15 cellular contexts compared by ENCODE assay signal in genomic region chr22:41856484-41856883, GRCh38. TPM values are rescaled to one million over a fixed set of nuclear protein-coding genes. Genes with fewer than 3 reads are reported as not detected.
DNase-seq lines count a peak whose midpoint lies in the region; ATAC-seq and TF ChIP-seq lines count a peak whose summit lies in the region.
"Had no signal": no experiment of that assay in that cellular context is flagged by ENCODE, and none has a peak within 500 bp of the region (broad histone marks: within the 10 kb centered on the region; RNA-seq: fewer than 3 reads in every experiment).

No MANE protein-coding gene starts in this region.

- no peaks in the 10 kb centered on the region for H3K27me3 ChIP-seq in endodermal cell (ENCODE audit: control insufficient read depth, insufficient read depth, low read length, poor library complexity, severe bottlenecking)

- no peak overlapping the region for H3K4me3 ChIP-seq in OCI-LY7 (ENCODE audit: low read depth, low read length, poor library complexity, severe bottlenecking)
- no peak overlapping the region for H3K4me3 ChIP-seq in endodermal cell (ENCODE audit: low read length)

- peaks cover 100% of the 10 kb centered on the region for H3K79me2 ChIP-seq in OCI-LY7 (ENCODE audit: insufficient read depth, low read depth, low read length)

- H3K9me2 ChIP-seq in OCI-LY7 (ENCODE audit: insufficient read depth, low read length) = no peaks in the 10 kb centered on the region

- DNase-seq in Calu3 = no peak
- no peak for DNase-seq in OCI-LY7 (ENCODE audit: low spot score)
- no peak for DNase-seq in endodermal cell
- no peak for DNase-seq in nephron progenitor cell
- DNase-seq in OCI-M2 (lab: John Stamatoyannopoulos, UW; ENCODE audit: unreplicated experiment) = no peak
- DNase-seq in NOMO-1 treated with dmso at 0.1 percent for 144 hours (lab: John Stamatoyannopoulos, UW; ENCODE audit: unreplicated experiment) = no peak
- DNase-seq: activated effector memory CD4-positive, alpha-beta T cell treated with Interleukin-2 at 50 U/mL for 16 hours; DMS153; stimulated activated CD4-positive, alpha-beta T cell treated with anti-CD3 and anti-CD28 coated beads, Interleukin-4, amount 100 ng/mL, for 24 hours had no signal

- H3K27me3 Mint-ChIP-seq in Calu3 (ENCODE audit: unreplicated experiment) (no peaks in the 10 kb centered on the region), endodermal cell (ENCODE audit: insufficient read depth) (no peaks in the 10 kb centered on the region), nephron progenitor cell (ENCODE audit: low read depth, poor library complexity) (peaks cover 2% of the 10 kb centered on the region)

- peaks cover 41% of the 10 kb centered on the region for H3K36me3 Mint-ChIP-seq in Calu3 (ENCODE audit: insufficient read depth, unreplicated experiment)
- H3K36me3 Mint-ChIP-seq in endodermal cell (ENCODE audit: low read depth) = peaks cover 7% of the 10 kb centered on the region
- H3K36me3 Mint-ChIP-seq in nephron progenitor cell (ENCODE audit: low read depth) = peaks cover 35% of the 10 kb centered on the region

- intact Hi-C loops in Calu3 (cut with micrococcal nuclease; ENCODE audit: unreplicated experiment) = no loop called here
- intact Hi-C loops in OCI-LY7 (cut with micrococcal nuclease; ENCODE audit: unreplicated experiment) = no loop called here

- no peak overlapping the region for H2AFZ ChIP-seq in OCI-LY7 (ENCODE audit: low read length)

- no peak overlapping the region for H3K4me3 Mint-ChIP-seq in Calu3 (ENCODE audit: low read depth, unreplicated experiment)
- no peak overlapping the region for H3K4me3 Mint-ChIP-seq in endodermal cell
- no peak overlapping the region for H3K4me3 Mint-ChIP-seq in nephron progenitor cell

- H3K27ac ChIP-seq in OCI-LY7 (ENCODE audit: low read depth, low read length, poor library complexity, severe bottlenecking) (peak overlapping the region; percentile 98), endodermal cell (ENCODE audit: low read depth, low read length) (no peak overlapping the region)

- H3K27ac Mint-ChIP-seq in Calu3 (ENCODE audit: unreplicated experiment) (peak overlapping the region; percentile 63), endodermal cell (peak overlapping the region; percentile 11), nephron progenitor cell (peak overlapping the region; percentile 57)

- peaks cover 8% of the 10 kb centered on the region; the same call in 1 of the 2 replicates for H4K20me1 ChIP-seq in OCI-LY7 (ENCODE audit: insufficient read depth, low read length)

- BruUV-seq in Calu3 (replicated peaks; lab: Mats Ljungman, UMichigan) (no TSS peak), OCI-LY7 (replicated peaks; lab: Mats Ljungman, UMichigan) (no TSS peak)

- peaks cover 39% of the 10 kb centered on the region for H3K4me1 Mint-ChIP-seq in Calu3 (ENCODE audit: low read depth, unreplicated experiment)
- peaks cover 8% of the 10 kb centered on the region for H3K4me1 Mint-ChIP-seq in endodermal cell
- H3K4me1 Mint-ChIP-seq in nephron progenitor cell = peaks cover 45% of the 10 kb centered on the region

- no peak for ATAC-seq in GM18870 (IDR thresholded peaks at IDR 0.05; ENCODE audit: unreplicated experiment)
- ATAC-seq: left lobe of liver had no signal

- WGBS in endodermal cell (ENCODE audit: insufficient coverage in 1 of 2, insufficient read length in 1 of 2), 2 experiments = 96% methylated on average over 2 of the region's 2 CpGs

- CTCF ChIA-PET in Calu3 (lab: Charles Lee) = interaction anchor here (1.4 to 3.1 kb wide), 6 partner anchors 12 to 159 kb away, joined by 3 to 15 read pairs (median 6); partner anchors contain the start of gene SREBF2
- CTCF ChIA-PET in OCI-LY7 (lab: Charles Lee; ENCODE audit: unreplicated experiment) = interaction anchor here (1.0 kb wide), 1 partner anchor 21 kb away, joined by 3 read pairs; no protein-coding TSS in a partner anchor

- POLR2A ChIA-PET in OCI-LY7 (lab: Charles Lee) = interaction anchor here (1.7 kb wide), 1 partner anchor 24 kb away, joined by 4 read pairs; the partner anchor contains the start of gene SREBF2

- TF ChIP-seq CTCF in Calu3 (IDR thresholded peaks at IDR 0.05; ENCODE audit: unreplicated experiment) = no peak
- no peak for TF ChIP-seq CTCF in OCI-LY7 (conservative IDR thresholded peaks at IDR 0.05; ENCODE audit: low read length)
- no peak for TF ChIP-seq CTCF in endodermal cell (conservative IDR thresholded peaks at IDR 0.05)
- TF ChIP-seq CTCF in nephron progenitor cell (IDR thresholded peaks at IDR 0.05) = no peak

- peak overlapping the region; percentile 98; the same call in 1 of the 2 replicates for H3K4me2 ChIP-seq in OCI-LY7 (ENCODE audit: low read length)

- no peaks in the 10 kb centered on the region; the same call in 1 of the 2 replicates for H3K9me3 ChIP-seq in OCI-LY7 (ENCODE audit: low read length)
- no peaks in the 10 kb centered on the region for H3K9me3 ChIP-seq in endodermal cell (ENCODE audit: control insufficient read depth, low read length)

- H3K9me3 Mint-ChIP-seq in Calu3 (ENCODE audit: low read depth, unreplicated experiment) (no peaks in the 10 kb centered on the region), endodermal cell (no peaks in the 10 kb centered on the region), nephron progenitor cell (no peaks in the 10 kb centered on the region)

- peaks cover 73% of the 10 kb centered on the region for H3K4me1 ChIP-seq in OCI-LY7 (ENCODE audit: insufficient read depth, low read length, poor library complexity, severe bottlenecking)
- H3K4me1 ChIP-seq in endodermal cell (ENCODE audit: control insufficient read depth, insufficient read depth, low read length) = no peaks in the 10 kb centered on the region

- H3K9ac ChIP-seq in endodermal cell (ENCODE audit: extremely low read depth, low read length, poor library complexity, severe bottlenecking) = no peak overlapping the region

- H3K36me3 ChIP-seq in OCI-LY7 (ENCODE audit: insufficient read depth, low read length) = peaks cover 65% of the 10 kb centered on the region
- H3K36me3 ChIP-seq in endodermal cell (ENCODE audit: control insufficient read depth, insufficient read depth, low read length) = peaks cover 8% of the 10 kb centered on the region

RNA-seq across cellular contexts. Expression of gene SREBF2, which starts 23.6 kb away (rescaled TPM):
- total RNA-seq in Calu3 (2022) (145 and 159 TPM in 2 replicates), OCI-LY7 (2022) (312 and 330 TPM in 2 replicates), endodermal cell (100 to 1,000 TPM; 125 to 135 TPM)
- 132 and 167 TPM in 2 replicates for total RNA-seq in OCI-LY7 (2014; rRNA removed; shearing (Covaris generic))
- polyA plus RNA-seq in endodermal cell (2013, experiment 1 of 2) = 220 TPM
- 204 TPM for polyA plus RNA-seq in endodermal cell (2013, experiment 2 of 2)

RNA-seq across cellular contexts. Expression of gene CCDC134, which starts 56.0 kb away (rescaled TPM):
- 18.4 and 20.1 TPM in 2 replicates for total RNA-seq in Calu3 (2022)
- 21.7 and 23.8 TPM in 2 replicates for total RNA-seq in OCI-LY7 (2014; rRNA removed; shearing (Covaris generic))
- total RNA-seq in OCI-LY7 (2022) = 17.3 and 17.4 TPM in 2 replicates
- total RNA-seq in endodermal cell = 10 to 100 TPM; 15.0 to 21.0 TPM
- 7.2 TPM for polyA plus RNA-seq in endodermal cell (2013, experiment 1 of 2)
- 8.8 TPM for polyA plus RNA-seq in endodermal cell (2013, experiment 2 of 2)

RNA-seq across cellular contexts. Expression of gene SHISA8, which starts 58.4 kb away (rescaled TPM):
- total RNA-seq in Calu3 (2022) = not detected in 2 replicates
- not detected in 2 replicates for total RNA-seq in OCI-LY7 (2014; rRNA removed; shearing (Covaris generic))
- 0.61 and 0.74 TPM in 2 replicates for total RNA-seq in OCI-LY7 (2022)
- total RNA-seq in endodermal cell = under 1 TPM in 1 of 2 donors, not detected in 1; 0.58 TPM
- polyA plus RNA-seq in endodermal cell (2013, experiment 1 of 2) = 0.57 TPM
- 0.70 TPM for polyA plus RNA-seq in endodermal cell (2013, experiment 2 of 2)
- total RNA-seq: glomerular endothelial cell, left lobe of liver, M059J, posterior vena cava, subcutaneous adipose tissue had no signal

Comparison
In these comparisons a context has a peak if more than half of its experiments do, and no peak if none do; other contexts are left out.
1. H3K27ac Mint-ChIP-seq: peak in every context shown above with its lines; median percentile 63 in Calu3; 57 in nephron progenitor cell; 11 in endodermal cell.